ENCODE assay signal across 27 cellular contexts in genomic region chr4:8912506-8912905, GRCh38. TPM values are rescaled to one million over a fixed set of nuclear protein-coding genes. Genes with fewer than 3 reads are reported as not detected.
DNase-seq lines count a peak whose midpoint lies in the region; ATAC-seq and TF ChIP-seq lines count a peak whose summit lies in the region.
"Had no signal": no experiment of that assay in that cellular context is flagged by ENCODE, and none has a peak within 500 bp of the region (broad histone marks: within the 10 kb centered on the region; RNA-seq: fewer than 3 reads in every experiment).

No MANE protein-coding gene starts in this region.

- no peak overlapping the region for H2BK20ac ChIP-seq in IMR-90 (ENCODE audit: low read depth, low read length)

- no peak for ATAC-seq in IMR-90 (ENCODE audit: low read depth)
- no peak for ATAC-seq in left lobe of liver
- no peak for ATAC-seq in HG02852 (IDR thresholded peaks at IDR 0.05; ENCODE audit: unreplicated experiment)
- ATAC-seq: activated naive CD4-positive, alpha-beta T cell treated with anti-CD3 and anti-CD28 coated beads, Interleukin-2, amount 50 U/mL, for 72 hours; HCT116; left cardiac atrium; sciatic nerve; stimulated activated naive B cell treated with anti-CD40 and anti-IgM and Interleukin-4, amounts not matched to agents 10 μg/mL and 1 μg/mL and 100 μg/mL, for 72 hours; T-helper 17 cell had no signal

- no peak for TF ChIP-seq POLR2A in IMR-90 (IDR thresholded peaks at IDR 0.05; ENCODE audit: low read depth, low read length)

- no peak overlapping the region for H3K4me3 ChIP-seq in IMR-90 (ENCODE audit: insufficient read depth, low read depth, low read length)
- no peak overlapping the region for H3K4me3 ChIP-seq in CD8-positive, alpha-beta memory T cell (ENCODE audit: low read length)
- H3K4me3 ChIP-seq: MG63, neural progenitor cell, SK-N-MC, suprapubic skin, uterus had no signal

- H3K9ac ChIP-seq in IMR-90 (ENCODE audit: low read depth, low read length): no peak overlapping the region
- H3K9ac ChIP-seq: neural progenitor cell had no signal

- DNase-seq in 8988T (peak; percentile 12), AG08396 (ENCODE audit: low spot score) (peak; percentile 7), IMR-90 (no peak), left lobe of liver (ENCODE audit: low spot score) (peak; percentile 28), occipital lobe (lab: John Stamatoyannopoulos, UW) (no peak)
- no peak for DNase-seq in CD8-positive, alpha-beta memory T cell
- DNase-seq: activated CD4-positive, alpha-beta T cell treated with anti-CD3 and anti-CD28 coated beads for 1 hour; effector CD8-positive, alpha-beta T cell; KG1; left cardiac atrium; MG63; NCI-H1417 treated with DMSO at 0.1 percent for 48 hours; NCI-H82; stimulated activated naive B cell treated with anti-CD40 and anti-IgM and Interleukin-4, amounts not matched to agents 10 μg/mL and 1 μg/mL and 100 μg/mL, for 72 hours; T-helper 17 cell had no signal

- no peaks in the 10 kb centered on the region for H3K36me3 Mint-ChIP-seq in CD8-positive, alpha-beta memory T cell
- H3K36me3 Mint-ChIP-seq: activated naive CD4-positive, alpha-beta T cell treated with anti-CD3 and anti-CD28 coated beads, Interleukin-2, amount 50 U/mL, for 72 hours; memory B cell; neural progenitor cell had no signal

- no peaks in the 10 kb centered on the region for H3K4me1 Mint-ChIP-seq in CD8-positive, alpha-beta memory T cell
- H3K4me1 Mint-ChIP-seq: memory B cell, T-helper 17 cell had no signal

- H2BK120ac ChIP-seq in IMR-90 (ENCODE audit: low read depth, low read length): no peak overlapping the region

- H2BK5ac ChIP-seq in IMR-90 (ENCODE audit: low read depth, low read length, poor library complexity, severe bottlenecking): no peak overlapping the region

- intact Hi-C loops in IMR-90 (cut with micrococcal nuclease): no loop called here

- H3K27ac ChIP-seq in IMR-90 (ENCODE audit: insufficient read depth, low read length): no peak overlapping the region
- no peak overlapping the region for H3K27ac ChIP-seq in CD8-positive, alpha-beta memory T cell (ENCODE audit: low read depth, low read length)
- H3K27ac ChIP-seq: epithelial cell of prostate, neural progenitor cell, SK-N-MC, suprapubic skin, uterus had no signal

- in situ Hi-C loops in IMR-90 (cut with MboI; ENCODE audit: low sequenced_read_pairs): no loop called here

- no TSS peak for BruUV-seq in IMR-90 (replicated peaks; lab: Mats Ljungman, UMichigan)

- H2BK15ac ChIP-seq in IMR-90 (ENCODE audit: low read depth, low read length): no peak overlapping the region

- H3K23ac ChIP-seq in IMR-90 (ENCODE audit: low read depth, low read length): no peak overlapping the region

- H3K4me3 Mint-ChIP-seq in CD8-positive, alpha-beta memory T cell: no peak overlapping the region
- H3K4me3 Mint-ChIP-seq: CD4-positive, alpha-beta T cell; memory B cell; neural progenitor cell; stimulated activated naive B cell treated with anti-CD40 and anti-IgM and Interleukin-4, amounts not matched to agents 10 μg/mL and 1 μg/mL and 100 μg/mL, for 72 hours; T-helper 17 cell had no signal

- H3K9me1 ChIP-seq in IMR-90 (ENCODE audit: insufficient read depth, low read length): no peaks in the 10 kb centered on the region

- no peak overlapping the region for H3K4ac ChIP-seq in IMR-90 (ENCODE audit: low read depth, low read length)

- H3K4me1 ChIP-seq in IMR-90 (ENCODE audit: control insufficient read depth, insufficient read depth, low read length): no peaks in the 10 kb centered on the region
- H3K4me1 ChIP-seq in CD8-positive, alpha-beta memory T cell (ENCODE audit: insufficient read depth, low read length): no peaks in the 10 kb centered on the region
- H3K4me1 ChIP-seq: neural progenitor cell, suprapubic skin, uterus had no signal

- no peak overlapping the region for H3K18ac ChIP-seq in IMR-90 (ENCODE audit: low read depth, low read length)

- no peaks in the 10 kb centered on the region for H3K36me3 ChIP-seq in IMR-90 (ENCODE audit: control insufficient read depth, insufficient read depth, low read length)
- no peaks in the 10 kb centered on the region for H3K36me3 ChIP-seq in CD8-positive, alpha-beta memory T cell (ENCODE audit: insufficient read depth, low read length)
- H3K36me3 ChIP-seq: MG63, neural progenitor cell, suprapubic skin, uterus had no signal

- no peaks in the 10 kb centered on the region for H3K79me1 ChIP-seq in IMR-90 (ENCODE audit: low read depth in 1 of 2, low read length in 2 of 2)

- TF ChIP-seq RAD21 in IMR-90 (IDR thresholded peaks at IDR 0.05; ENCODE audit: low read length): no peak

- H4K20me1 ChIP-seq in IMR-90 (ENCODE audit: insufficient read depth, low read length): no peaks in the 10 kb centered on the region

- no peak overlapping the region for H4K5ac ChIP-seq in IMR-90 (ENCODE audit: low read depth, low read length)

- peaks cover 0 to 3% (median 0%) of the 10 kb centered on the region in 5 donors for H3K9me3 Mint-ChIP-seq in CD8-positive, alpha-beta memory T cell
- H3K9me3 Mint-ChIP-seq: activated naive CD4-positive, alpha-beta T cell treated with anti-CD3 and anti-CD28 coated beads, Interleukin-2, amount 50 U/mL, for 72 hours; CD4-positive, alpha-beta T cell; neural progenitor cell had no signal

- dilution Hi-C loops in IMR-90 (cut with HindIII; ENCODE audit: low sequenced_read_pairs, unreplicated experiment): no loop called here

- TF ChIP-seq CTCF in IMR-90 (conservative IDR thresholded peaks at IDR 0.05; ENCODE audit: low read depth, low read length): no peak

- no peaks in the 10 kb centered on the region for H3K27me3 Mint-ChIP-seq in CD8-positive, alpha-beta memory T cell
- H3K27me3 Mint-ChIP-seq: T-helper 17 cell had no signal

- no peaks in the 10 kb centered on the region; the same call in 1 of the 2 replicates for H3K9me3 ChIP-seq in IMR-90 (ENCODE audit: control insufficient read depth, insufficient read depth, low read length)
- no peaks in the 10 kb centered on the region for H3K9me3 ChIP-seq in CD8-positive, alpha-beta memory T cell (ENCODE audit: low read length)
- H3K9me3 ChIP-seq: MG63, suprapubic skin, uterus had no signal

- CTCF ChIA-PET in IMR-90 (lab: Yijun Ruan, JAX): no interaction called here
- CTCF ChIA-PET in CD8-positive, alpha-beta memory T cell (lab: Charles Lee): no interaction called here

- H4K91ac ChIP-seq in IMR-90 (ENCODE audit: insufficient read depth, low read depth, low read length): no peak overlapping the region

- H2AK5ac ChIP-seq in IMR-90 (ENCODE audit: low read depth, low read length): no peak overlapping the region

- no peak overlapping the region for H3K56ac ChIP-seq in IMR-90 (ENCODE audit: extremely low read depth, insufficient read depth, low read length)

- H2AK9ac ChIP-seq in IMR-90 (replicated peaks; ENCODE audit: low read depth, low read length, poor library complexity): no peak overlapping the region

- H3K27ac Mint-ChIP-seq in CD8-positive, alpha-beta memory T cell: no peak overlapping the region
- H3K27ac Mint-ChIP-seq: activated naive CD4-positive, alpha-beta T cell treated with anti-CD3 and anti-CD28 coated beads, Interleukin-2, amount 50 U/mL, for 72 hours; CD4-positive, alpha-beta T cell; memory B cell; neural progenitor cell; stimulated activated naive B cell treated with anti-CD40 and anti-IgM and Interleukin-4, amounts not matched to agents 10 μg/mL and 1 μg/mL and 100 μg/mL, for 72 hours; T-helper 17 cell had no signal

- POLR2A ChIA-PET in IMR-90 (lab: Charles Lee; ENCODE audit: unreplicated experiment): no interaction called here
- POLR2A ChIA-PET in CD8-positive, alpha-beta memory T cell (lab: Charles Lee): no interaction called here

- H4K8ac ChIP-seq in IMR-90 (ENCODE audit: low read depth in 2 of 2, low read length in 2 of 2): no peak overlapping the region

- WGBS in IMR-90 (ENCODE audit: extremely low coverage in 2 of 2, insufficient read length in 1 of 2), 2 experiments: 88% methylated on average over 3 of the region's 6 CpGs; no CpG with 5 or more reads in 1 of the 2 experiments

- no peaks in the 10 kb centered on the region for H3K27me3 ChIP-seq in IMR-90 (ENCODE audit: control insufficient read depth, insufficient read depth, low read length)
- no peaks in the 10 kb centered on the region for H3K27me3 ChIP-seq in CD8-positive, alpha-beta memory T cell (ENCODE audit: insufficient read depth, low read length, poor library complexity, severe bottlenecking)
- H3K27me3 ChIP-seq: MG63, uterus had no signal

- no peak overlapping the region for H3K14ac ChIP-seq in IMR-90 (replicated peaks; ENCODE audit: low read depth, low read length)

- no peak overlapping the region for H3K4me2 ChIP-seq in IMR-90 (ENCODE audit: low read depth, low read length)
- H3K4me2 ChIP-seq: neural progenitor cell had no signal

- H2AFZ ChIP-seq in IMR-90 (replicated peaks; ENCODE audit: low read length, poor library complexity): peak overlapping the region; percentile 32
- H2AFZ ChIP-seq: neural progenitor cell had no signal

TF ChIP-seq in IMR-90, 13 proteins besides CTCF, POLR2A, EP300 and RAD21:
- TF ChIP-seq MAFK (IDR thresholded peaks at IDR 0.05; ENCODE audit: low read depth, low read length): no peak
- TF ChIP-seq NFE2L2 (IDR thresholded peaks at IDR 0.05; ENCODE audit: low read depth, low read length): no peak

RNA-seq across cellular contexts. Expression of gene HMX1, which starts 40.9 kb away (rescaled TPM):
- total RNA-seq in IMR-90 (2012; rRNA removed) (not detected in 2 replicates), left lobe of liver (not detected), occipital lobe (0.16 TPM)
- not detected in 2 replicates for polyA plus RNA-seq in IMR-90 (2012; rRNA removed)
- polyA plus RNA-seq in IMR-90 (2012; cell fraction: cytosol; rRNA removed): not detected in 2 replicates
- polyA plus RNA-seq in IMR-90 (2012; cell fraction: nucleus; rRNA removed; ENCODE audit: low replicate concordance): not detected in 2 replicates
- not detected for total RNA-seq in CD8-positive, alpha-beta memory T cell
- polyA plus RNA-seq in CD8-positive, alpha-beta memory T cell: not detected
- total RNA-seq: activated naive CD4-positive, alpha-beta T cell treated with anti-CD3 and anti-CD28 coated beads, Interleukin-2, amount 50 U/mL, for 72 hours; bronchial epithelial cell; CD4-positive, alpha-beta T cell; left cardiac atrium; sciatic nerve; suprapubic skin; T-helper 17 cell had no signal

Comparison
In these comparisons a context has a peak if more than half of its experiments do, and no peak if none do; other contexts are left out.
1. DNase-seq: peak in 8988T (single experiment), AG08396 (single experiment) and left lobe of liver (single experiment); none in IMR-90 (single experiment), occipital lobe (single experiment) and CD8-positive, alpha-beta memory T cell (0 of 5).